15 cellular contexts compared by ENCODE assay signal in genomic region chr2:1546901-1547300, GRCh38.
A peak's percentile ranks its signal among the peaks of the same experiment; 100 is the strongest.
DNase-seq lines count a peak whose midpoint lies in the region; FAIRE-seq and TF ChIP-seq lines count a peak whose summit lies in the region.
"Had no signal": no experiment of that assay in that cellular context is flagged by ENCODE, and none has a peak within 500 bp of the region (broad histone marks: within the 10 kb centered on the region; RNA-seq: fewer than 3 reads in every experiment).

No MANE protein-coding gene starts in this region.

- no peak for FAIRE-seq in H1 (lab: Jason Lieb, UNC)
- FAIRE-seq: frontal cortex had no signal

- H3K9me3 ChIP-seq in MM.1S (replicated peaks; ENCODE audit: insufficient read depth, low read length) (no peaks in the 10 kb centered on the region), H1 (ENCODE audit: insufficient read depth in 2 of 2, low read depth in 1 of 2, low read length in 1 of 2) (no peaks in the 10 kb centered on the region), tibial nerve (no peaks in the 10 kb centered on the region)

- peak; percentile 13 to 20; a peak in 2 of 4 replicates for TF ChIP-seq RAD21 in H1 (IDR thresholded peaks at IDR 0.05 in 1 of 2, conservative IDR thresholded peaks at IDR 0.05 in 1 of 2; ENCODE audit: low read depth in 2 of 2, low read length in 2 of 2)

- H3K4me2 ChIP-seq in MM.1S (ENCODE audit: low read depth, low read length) (no peak overlapping the region), H1 (ENCODE audit: insufficient read depth in 1 of 2, low read depth in 2 of 2, low read length in 2 of 2) (no peak overlapping the region)

- no peak for TF ChIP-seq POLR2A in H1 (IDR thresholded peaks at IDR 0.05; ENCODE audit: control extremely low read depth in 1 of 2, low read depth in 2 of 2, low read length in 2 of 2)
- no peak for TF ChIP-seq POLR2A in tibial nerve (IDR thresholded peaks at IDR 0.05)
- TF ChIP-seq POLR2A in lower leg skin (IDR thresholded peaks at IDR 0.05), result no peak

- no peak overlapping the region for H2BK15ac ChIP-seq in H1 (ENCODE audit: low read length)

- H2AK5ac ChIP-seq in H1 (ENCODE audit: low read depth, low read length), result no peak overlapping the region

- H3K36me3 ChIP-seq in MM.1S (replicated peaks; ENCODE audit: insufficient read depth, low read length) (no peaks in the 10 kb centered on the region), H1 (ENCODE audit: control insufficient read depth in 2 of 4, insufficient read depth in 4 of 4, low read length in 3 of 4) (no peaks in the 10 kb centered on the region), tibial nerve (no peaks in the 10 kb centered on the region)

- no peak overlapping the region for H2BK120ac ChIP-seq in H1 (replicated peaks; ENCODE audit: low read depth, low read length)

- H4K5ac ChIP-seq in H1 (ENCODE audit: insufficient read length, low read depth, low read length), result no peak overlapping the region

- CTCF ChIA-PET in H1 (lab: Charles Lee; ENCODE audit: partially characterized antibody), result interaction anchor here (0.6 to 4.7 kb wide), 26 partner anchors 9 to 1062 kb away, joined by 3 to 18 read pairs (median 4); no protein-coding TSS in a partner anchor

- no peak overlapping the region for H3K14ac ChIP-seq in H1 (ENCODE audit: insufficient read length)

- H3K9ac ChIP-seq in MM.1S (ENCODE audit: low read length) (no peak overlapping the region), H1 (replicated peaks in 1 of 4; ENCODE audit: extremely low read depth in 1 of 4, low read depth in 3 of 4, low read length in 3 of 4) (no peak overlapping the region)

- H3K9me3 Mint-ChIP-seq in activated naive CD4-positive, alpha-beta T cell treated with anti-CD3 and anti-CD28 coated beads, Interleukin-2, amount 50 U/mL, for 24 hours, result no peaks in the 10 kb centered on the region
- H3K9me3 Mint-ChIP-seq: natural killer cell treated with Interleukin-12 subunit alpha and Interleukin-12 subunit beta and Interleukin-15 and Interleukin-18, amount 100 ng/mL, for 72 hours had no signal

- peaks cover 14% of the 10 kb centered on the region for H3K4me1 Mint-ChIP-seq in activated naive CD4-positive, alpha-beta T cell treated with anti-CD3 and anti-CD28 coated beads, Interleukin-2, amount 50 U/mL, for 24 hours

- H4K20me1 ChIP-seq in MM.1S (ENCODE audit: insufficient read depth, low read length) (no peaks in the 10 kb centered on the region), H1 (replicated peaks in 1 of 2; ENCODE audit: control insufficient read depth in 1 of 2, insufficient read depth in 2 of 2, low read length in 2 of 2) (peaks cover 1 to 7% of the 10 kb centered on the region in 2 experiments)

- H2AFZ ChIP-seq in MM.1S (ENCODE audit: low read length), result no peak overlapping the region
- H2AFZ ChIP-seq in H1 (ENCODE audit: low read length), result no peak overlapping the region

- 80% methylated on average over 10 of the region's 10 CpGs; no CpG with 5 or more reads in 1 of the 2 experiments for WGBS in H1 (ENCODE audit: extremely low coverage in 1 of 2, insufficient coverage in 1 of 2, insufficient read length in 1 of 2, insufficient replicate concordance in 2 of 2, low coverage in 1 of 2, low lambda C conversion rate in 2 of 2, missing lambda C conversion rate in 1 of 2), 2 experiments
- WGBS in tibial nerve, 2 donors, result 84 to 85% methylated on average over 10 of the region's 10 CpGs
- 82 to 85% methylated on average over 7 to 10 of the region's 10 CpGs for WGBS in lower leg skin, 2 donors

- H3F3A ChIP-seq in MM.1S (ENCODE audit: insufficient read depth, low read length), result no peaks in the 10 kb centered on the region

- H3K23me2 ChIP-seq in H1 (ENCODE audit: low read depth, low read length), result peaks cover 5% of the 10 kb centered on the region; the same call in 1 of the 2 replicates

- TF ChIP-seq EP300 in H1 (IDR thresholded peaks at IDR 0.05; ENCODE audit: borderline replicate concordance in 1 of 2, low read depth in 2 of 2, low read length in 2 of 2), result no peak
- TF ChIP-seq EP300 in tibial nerve (IDR thresholded peaks at IDR 0.05), result no peak

- H3K27me3 ChIP-seq in MM.1S (replicated peaks; ENCODE audit: insufficient read depth, low read length) (no peaks in the 10 kb centered on the region), H1 (replicated peaks in 1 of 4; ENCODE audit: control insufficient read depth in 3 of 4, extremely low read depth in 1 of 4, insufficient read depth in 3 of 4, low read length in 3 of 4) (peaks cover 0 to 4% (median 3%) of the 10 kb centered on the region in 4 experiments; a peak in 3 of 7 replicates), tibial nerve (no peaks in the 10 kb centered on the region)

- no peak overlapping the region for H3K23ac ChIP-seq in H1 (ENCODE audit: insufficient read length)

- no peak for DNase-seq in activated naive CD4-positive, alpha-beta T cell treated with Interleukin-2 at 50 U/mL for 16 hours
- DNase-seq in MM.1S, result no peak
- DNase-seq in H1 (ENCODE audit: low read depth in 1 of 2, low spot score in 2 of 2), result no peak
- no peak for DNase-seq in DMS153 treated with DMSO at 0.1 percent for 48 hours (lab: John Stamatoyannopoulos, UW; ENCODE audit: unreplicated experiment)
- DNase-seq in tibial nerve (ENCODE audit: low spot score in 2 of 2), result no peak
- DNase-seq in NCI-H1436 (lab: John Stamatoyannopoulos, UW), result no peak
- no peak for DNase-seq in lower leg skin (ENCODE audit: low spot score in 2 of 2)
- DNase-seq: ACHN; activated gamma-delta T cell treated with Interleukin-2 at 50 U/mL for 16 hours; NCI-H226; retina; stimulated activated CD4-positive, alpha-beta T cell treated with anti-CD3 and anti-CD28 coated beads, Interleukin-1b, Interleukin-23, amount 100 ng/mL, for 48 hours had no signal

- no peak overlapping the region for H2BK12ac ChIP-seq in H1 (ENCODE audit: low read depth, low read length)

- H3K79me1 ChIP-seq in H1 (ENCODE audit: low read depth, low read length), result no peaks in the 10 kb centered on the region

- H3K4me3 ChIP-seq in MM.1S (ENCODE audit: low read length), result no peak overlapping the region
- no peak overlapping the region for H3K4me3 ChIP-seq in H1 (ENCODE audit: extremely low read depth in 1 of 4, insufficient read depth in 2 of 4, low read depth in 3 of 4, low read length in 4 of 4)
- no peak overlapping the region for H3K4me3 ChIP-seq in tibial nerve
- no peak overlapping the region for H3K4me3 ChIP-seq in lower leg skin (ENCODE audit: low read depth, poor library complexity, severe bottlenecking)

- no peaks in the 10 kb centered on the region for H3K9me2 ChIP-seq in MM.1S (replicated peaks; ENCODE audit: insufficient read depth, low read length)

- intact Hi-C loops in lower leg skin (cut with DNase I; ENCODE audit: low total_unique reads), result loop anchor here (10.0 kb wide), 1 partner anchor 592 kb away; the partner anchor contains the start of gene SNTG2

- no peak overlapping the region for H3K56ac ChIP-seq in H1 (replicated peaks; ENCODE audit: insufficient read length, low read depth, low read length)

- no peak overlapping the region for H3K4ac ChIP-seq in H1 (replicated peaks; ENCODE audit: insufficient read length, low read depth, low read length)

- H3K27me3 Mint-ChIP-seq in activated naive CD4-positive, alpha-beta T cell treated with anti-CD3 and anti-CD28 coated beads, Interleukin-2, amount 50 U/mL, for 24 hours, result no peaks in the 10 kb centered on the region

- H4K91ac ChIP-seq in H1 (replicated peaks; ENCODE audit: insufficient read length, low read length), result no peak overlapping the region

- no peaks in the 10 kb centered on the region for H3K36me3 Mint-ChIP-seq in activated naive CD4-positive, alpha-beta T cell treated with anti-CD3 and anti-CD28 coated beads, Interleukin-2, amount 50 U/mL, for 24 hours
- H3K36me3 Mint-ChIP-seq: natural killer cell treated with Interleukin-12 subunit alpha and Interleukin-12 subunit beta and Interleukin-15 and Interleukin-18, amount 100 ng/mL, for 72 hours had no signal

- POLR2A ChIA-PET in H1 (lab: Charles Lee; ENCODE audit: partially characterized antibody), result no interaction called here

- H2BK5ac ChIP-seq in H1 (ENCODE audit: low read depth, low read length), result no peak overlapping the region

- no peaks in the 10 kb centered on the region for H3K79me2 ChIP-seq in MM.1S (ENCODE audit: low read length)
- H3K79me2 ChIP-seq in H1 (ENCODE audit: control insufficient read depth in 1 of 2, insufficient read depth in 2 of 2, low read length in 2 of 2), result no peaks in the 10 kb centered on the region

- no peaks in the 10 kb centered on the region for H3K4me1 ChIP-seq in MM.1S (ENCODE audit: low read length)
- H3K4me1 ChIP-seq in H1 (replicated peaks in 1 of 4; ENCODE audit: control insufficient read depth in 3 of 4, insufficient read depth in 4 of 4, low read length in 3 of 4), result no peaks in the 10 kb centered on the region
- H3K4me1 ChIP-seq in tibial nerve, result peaks cover 0 to 19% (median 4%) of the 10 kb centered on the region in 4 donors

- H4K8ac ChIP-seq in H1 (ENCODE audit: extremely low read depth, insufficient read depth, low read length), result peak overlapping the region; percentile 9; the same call in 1 of the 2 replicates

- H3K18ac ChIP-seq in H1 (ENCODE audit: extremely low read depth, low read length), result no peak overlapping the region

- TF ChIP-seq CTCF in MM.1S (IDR thresholded peaks at IDR 0.05; ENCODE audit: low read length) (peak; percentile 14; the same call in 1 of the 2 replicates), H1 (IDR thresholded peaks at IDR 0.05; ENCODE audit: control extremely low read depth in 1 of 3, insufficient read depth in 1 of 3, low read depth in 1 of 3, low read length in 3 of 3) (peak; percentile 23 to 44 (median 39); a peak in 3 of 4 replicates), tibial nerve (IDR thresholded peaks at IDR 0.05) (no peak), lower leg skin (IDR thresholded peaks at IDR 0.05) (no peak)

- no peak overlapping the region for H2BK20ac ChIP-seq in H1 (ENCODE audit: low read length)

- no peak overlapping the region for H3K4me3 Mint-ChIP-seq in activated naive CD4-positive, alpha-beta T cell treated with anti-CD3 and anti-CD28 coated beads, Interleukin-2, amount 50 U/mL, for 24 hours
- H3K4me3 Mint-ChIP-seq: natural killer cell treated with Interleukin-12 subunit alpha and Interleukin-12 subunit beta and Interleukin-15 and Interleukin-18, amount 100 ng/mL, for 72 hours had no signal

- peak overlapping the region; percentile 30 for H3K27ac Mint-ChIP-seq in activated naive CD4-positive, alpha-beta T cell treated with anti-CD3 and anti-CD28 coated beads, Interleukin-2, amount 50 U/mL, for 24 hours

- H3K27ac ChIP-seq in MM.1S (ENCODE audit: low read length) (no peak overlapping the region), H1 (ENCODE audit: low read depth, low read length) (no peak overlapping the region), tibial nerve (no peak overlapping the region)

TF ChIP-seq in H1, 55 proteins besides CTCF, POLR2A, EP300 and RAD21:
- TF ChIP-seq POU5F1 (IDR thresholded peaks at IDR 0.05; ENCODE audit: low read depth, low read length), result no peak
- TF ChIP-seq KDM1A (IDR thresholded peaks at IDR 0.05; ENCODE audit: borderline replicate concordance, low read length), result peak; percentile 56; the same call in 1 of the 2 replicates
- TF ChIP-seq SP4 (IDR thresholded peaks at IDR 0.05; ENCODE audit: low read length), result no peak
- TF ChIP-seq CHD1 (IDR thresholded peaks at IDR 0.05; ENCODE audit: low read depth, low read length), result no peak

Comparison
In these comparisons a context has a peak if more than half of its experiments do, and no peak if none do; other contexts are left out.
1. CTCF ChIP-seq: peak in MM.1S (single experiment) and H1 (3 of 3); none in tibial nerve (0 of 5) and lower leg skin (0 of 3).